ENCODE assay signal across 9 cellular contexts in the genomic region with DNA sequence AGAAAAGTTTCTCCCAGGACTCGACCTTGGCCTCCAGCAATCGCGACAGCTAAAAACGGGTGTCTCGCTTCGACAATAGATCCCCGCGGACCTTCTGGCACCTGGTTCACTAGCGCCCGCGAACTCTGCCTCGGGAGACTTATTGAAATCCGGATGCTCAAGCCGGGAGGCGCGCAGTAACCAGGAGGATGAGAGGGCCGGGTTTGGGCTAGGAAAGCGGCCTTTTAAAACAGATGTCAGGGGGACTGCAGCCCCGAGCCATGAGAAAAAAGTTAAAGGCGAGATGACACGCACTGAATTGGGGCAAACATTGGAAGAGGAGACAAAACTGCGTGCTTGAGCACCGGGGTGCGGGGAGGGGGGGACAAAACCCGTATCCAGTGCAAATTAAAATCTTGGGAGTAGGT. TPM values are rescaled to one million over a fixed set of nuclear protein-coding genes. Genes with fewer than 3 reads are reported as not detected.
DNase-seq lines count a peak whose midpoint lies in the region; ATAC-seq and TF ChIP-seq lines count a peak whose summit lies in the region.
"Had no signal": no experiment of that assay in that cellular context is flagged by ENCODE, and none has a peak within 500 bp of the region (broad histone marks: within the 10 kb centered on the region; RNA-seq: fewer than 3 reads in every experiment).

No MANE protein-coding gene starts in this region.

- peaks cover 7% of the 10 kb centered on the region for H3K27me3 ChIP-seq in lower lobe of right lung (ENCODE audit: low read depth)

- intact Hi-C loops in lower lobe of right lung (cut with DNase I) = no loop called here

- TF ChIP-seq CTCF in cardiac fibroblast (IDR thresholded peaks at IDR 0.05; ENCODE audit: low read depth, low read length) (no peak), lower lobe of right lung (IDR thresholded peaks at IDR 0.05) (no peak)

- DNase-seq in NCI-H82 (lab: John Stamatoyannopoulos, UW) (peak; percentile 39), NCI-H82 treated with DMSO at 0.1 percent for 48 hours (lab: John Stamatoyannopoulos, UW; ENCODE audit: unreplicated experiment) (no peak), cardiac fibroblast (ENCODE audit: low read depth in 2 of 2) (peak in 1 of 2 donors; percentile 51), lower lobe of right lung (peak; percentile 67), substantia nigra (lab: John Stamatoyannopoulos, UW) (peak in 6 of 49 donors; percentile 26 to 77 (median 36)), NCI-H1436 treated with DMSO at 0.1 percent for 48 hours (lab: John Stamatoyannopoulos, UW) (no peak), midbrain (lab: John Stamatoyannopoulos, UW) (no peak)

- no peaks in the 10 kb centered on the region for H3K9me3 ChIP-seq in lower lobe of right lung

- peaks cover 39% of the 10 kb centered on the region for H3K4me1 ChIP-seq in lower lobe of right lung

- H3K4me3 ChIP-seq in cardiac fibroblast (replicated peaks in 1 of 2; ENCODE audit: low read depth in 2 of 2, low read length in 2 of 2) (peak overlapping the region; percentile 52 to 88), lower lobe of right lung (peak overlapping the region; percentile 85)

- H3K27ac ChIP-seq in lower lobe of right lung (peak overlapping the region; percentile 98), substantia nigra (ENCODE audit: low read depth, low read length, poor library complexity, severe bottlenecking) (peak overlapping the region; percentile 84)

- peaks cover 10% of the 10 kb centered on the region for H3K36me3 ChIP-seq in lower lobe of right lung

- ATAC-seq in lower lobe of right lung (no peak), HG03095 (IDR thresholded peaks at IDR 0.05; ENCODE audit: unreplicated experiment) (no peak)
- ATAC-seq: HCT116 had no signal

RNA-seq across cellular contexts. Expression of a gene that starts 0.6 kb away (rescaled TPM):
- 171 TPM for total RNA-seq in lower lobe of right lung

Comparison
In these comparisons a context has a peak if more than half of its experiments do, and no peak if none do; other contexts are left out.
1. DNase-seq: peak in NCI-H82 (single experiment) and lower lobe of right lung (single experiment); none in NCI-H82 treated with DMSO at 0.1 percent for 48 hours (single experiment), NCI-H1436 treated with DMSO at 0.1 percent for 48 hours (single experiment) and midbrain (single experiment).